9 cellular contexts compared by ENCODE assay signal in genomic region chr12:4288296-4289019, GRCh38. TPM values are rescaled to one million over a fixed set of nuclear protein-coding genes. Genes with fewer than 3 reads are reported as not detected.
DNase-seq lines count a peak whose midpoint lies in the region; ATAC-seq and TF ChIP-seq lines count a peak whose summit lies in the region.
"Had no signal": no experiment of that assay in that cellular context is flagged by ENCODE, and none has a peak within 500 bp of the region (broad histone marks: within the 10 kb centered on the region; RNA-seq: fewer than 3 reads in every experiment).

No MANE protein-coding gene starts in this region.

- DNase-seq in activated CD4-positive, alpha-beta T cell treated with anti-CD3 and anti-CD28 coated beads for 36 hours, result no peak
- no peak for DNase-seq in activated CD4-positive, alpha-beta T cell treated with anti-CD3 and anti-CD28 coated beads, Interleukin-2, amount 50 U/mL, for 4 hours
- DNase-seq in stimulated activated naive CD8-positive, alpha-beta T cell treated with anti-CD3 and anti-CD28 coated beads, Interleukin-15, amount 100 ng/mL, for 72 hours, result peak in 1 of 2 donors; percentile 6
- no peak for DNase-seq in GM13977 (ENCODE audit: low spot score)
- DNase-seq: erythroblast had no signal

- peak overlapping the region; percentile 79 for H3K27ac Mint-ChIP-seq in activated CD4-positive, alpha-beta T cell treated with anti-CD3 and anti-CD28 coated beads for 36 hours
- H3K27ac Mint-ChIP-seq in activated T-helper 17 cell treated with anti-CD3 and anti-CD28 coated beads, Interleukin-2, amount 50 U/mL, for 72 hours, result peak overlapping the region; percentile 84
- peak overlapping the region; percentile 28 to 86 for H3K27ac Mint-ChIP-seq in stimulated activated naive CD8-positive, alpha-beta T cell treated with anti-CD3 and anti-CD28 coated beads, Interleukin-15, amount 100 ng/mL, for 72 hours

- CTCF ChIA-PET in activated CD4-positive, alpha-beta T cell treated with anti-CD3 and anti-CD28 coated beads for 36 hours (lab: Charles Lee), result interaction anchor here (1.3 to 2.1 kb wide), 2 partner anchors 11 to 169 kb away, joined by 3 to 14 read pairs; no protein-coding TSS in a partner anchor

- intact Hi-C loops in activated CD4-positive, alpha-beta T cell treated with anti-CD3 and anti-CD28 coated beads for 36 hours (cut with DNase I, micrococcal nuclease), result no loop called here

- H3K9me3 Mint-ChIP-seq in activated CD4-positive, alpha-beta T cell treated with anti-CD3 and anti-CD28 coated beads for 36 hours (ENCODE audit: low read depth), result no peaks in the 10 kb centered on the region
- H3K9me3 Mint-ChIP-seq in activated T-helper 17 cell treated with anti-CD3 and anti-CD28 coated beads, Interleukin-2, amount 50 U/mL, for 72 hours, result no peaks in the 10 kb centered on the region
- H3K9me3 Mint-ChIP-seq in stimulated activated naive CD8-positive, alpha-beta T cell treated with anti-CD3 and anti-CD28 coated beads, Interleukin-15, amount 100 ng/mL, for 72 hours, result no peaks in the 10 kb centered on the region

- H3K4me3 Mint-ChIP-seq in activated CD4-positive, alpha-beta T cell treated with anti-CD3 and anti-CD28 coated beads for 36 hours, result peak overlapping the region; percentile 30
- H3K4me3 Mint-ChIP-seq in activated T-helper 17 cell treated with anti-CD3 and anti-CD28 coated beads, Interleukin-2, amount 50 U/mL, for 72 hours, result peak overlapping the region; percentile 72
- H3K4me3 Mint-ChIP-seq in stimulated activated naive CD8-positive, alpha-beta T cell treated with anti-CD3 and anti-CD28 coated beads, Interleukin-15, amount 100 ng/mL, for 72 hours, result peak overlapping the region; percentile 3 to 38

- peaks cover 98% of the 10 kb centered on the region for H3K4me1 Mint-ChIP-seq in activated CD4-positive, alpha-beta T cell treated with anti-CD3 and anti-CD28 coated beads for 36 hours
- peaks cover 83% of the 10 kb centered on the region for H3K4me1 Mint-ChIP-seq in activated T-helper 17 cell treated with anti-CD3 and anti-CD28 coated beads, Interleukin-2, amount 50 U/mL, for 72 hours
- H3K4me1 Mint-ChIP-seq in stimulated activated naive CD8-positive, alpha-beta T cell treated with anti-CD3 and anti-CD28 coated beads, Interleukin-15, amount 100 ng/mL, for 72 hours, result peaks cover 100% of the 10 kb centered on the region

- peak overlapping the region; percentile 48 for H3K27ac ChIP-seq in layer of hippocampus (ENCODE audit: low read depth, low read length)

- H3K27me3 Mint-ChIP-seq in activated CD4-positive, alpha-beta T cell treated with anti-CD3 and anti-CD28 coated beads for 36 hours, result no peaks in the 10 kb centered on the region
- H3K27me3 Mint-ChIP-seq in activated T-helper 17 cell treated with anti-CD3 and anti-CD28 coated beads, Interleukin-2, amount 50 U/mL, for 72 hours, result no peaks in the 10 kb centered on the region
- no peaks in the 10 kb centered on the region for H3K27me3 Mint-ChIP-seq in stimulated activated naive CD8-positive, alpha-beta T cell treated with anti-CD3 and anti-CD28 coated beads, Interleukin-15, amount 100 ng/mL, for 72 hours

- ATAC-seq in activated CD4-positive, alpha-beta T cell treated with anti-CD3 and anti-CD28 coated beads for 36 hours, result peak; percentile 13
- no peak for ATAC-seq in activated T-helper 17 cell treated with anti-CD3 and anti-CD28 coated beads, Interleukin-2, amount 50 U/mL, for 72 hours (replicated peaks)
- ATAC-seq in stimulated activated naive CD8-positive, alpha-beta T cell treated with anti-CD3 and anti-CD28 coated beads, Interleukin-15, amount 100 ng/mL, for 72 hours, result peak; percentile 44
- ATAC-seq in GM21723 (IDR thresholded peaks at IDR 0.05; ENCODE audit: unreplicated experiment) (no peak), GM21360 (IDR thresholded peaks at IDR 0.05; ENCODE audit: unreplicated experiment) (no peak)

- peaks cover 94% of the 10 kb centered on the region for H3K36me3 Mint-ChIP-seq in activated CD4-positive, alpha-beta T cell treated with anti-CD3 and anti-CD28 coated beads for 36 hours (ENCODE audit: low read depth)
- peaks cover 100% of the 10 kb centered on the region for H3K36me3 Mint-ChIP-seq in activated T-helper 17 cell treated with anti-CD3 and anti-CD28 coated beads, Interleukin-2, amount 50 U/mL, for 72 hours (ENCODE audit: low read depth)

- no peak for TF ChIP-seq CTCF in GM13977 (IDR thresholded peaks at IDR 0.05; ENCODE audit: extremely low read depth, insufficient read depth, missing control alignments)

- in situ Hi-C loops in GM13977 (cut with MboI; ENCODE audit: low pct_unique_long_range_greater_than_20kb, low sequenced_read_pairs, unreplicated experiment), result loop anchor here (10.0 kb wide), 1 partner anchor 284 kb away; no protein-coding TSS in a partner anchor

- no peaks in the 10 kb centered on the region for H3K27me3 ChIP-seq in layer of hippocampus (ENCODE audit: control insufficient read depth, insufficient read depth, low read length)

- POLR2A ChIA-PET in activated CD4-positive, alpha-beta T cell treated with anti-CD3 and anti-CD28 coated beads for 36 hours (lab: Charles Lee), result interaction anchor here (0.7 to 1.2 kb wide), 2 partner anchors 15 to 172 kb away, joined by 3 to 4 read pairs; partner anchors contain the start of gene CCND2

RNA-seq across cellular contexts. Expression of gene CCND2, which starts 14.9 kb away (rescaled TPM):
- 100 to 1,000 TPM; 357 to 369 TPM for total RNA-seq in activated CD4-positive, alpha-beta T cell treated with anti-CD3 and anti-CD28 coated beads for 36 hours
- total RNA-seq in activated T-helper 17 cell treated with anti-CD3 and anti-CD28 coated beads, Interleukin-2, amount 50 U/mL, for 72 hours, result 100 to 1,000 TPM; 378 to 404 TPM

RNA-seq across cellular contexts. Expression of gene TIGAR, which starts 32.6 kb away (rescaled TPM):
- total RNA-seq in activated CD4-positive, alpha-beta T cell treated with anti-CD3 and anti-CD28 coated beads for 36 hours, result 1 to 10 TPM; 7.1 to 8.4 TPM
- total RNA-seq in activated T-helper 17 cell treated with anti-CD3 and anti-CD28 coated beads, Interleukin-2, amount 50 U/mL, for 72 hours, result 10 to 100 TPM in 1 of 2 donors, 1 to 10 TPM in 1; 6.8 to 12.7 TPM

Comparison
In these comparisons a context has a peak if more than half of its experiments do, and no peak if none do; other contexts are left out.
1. ATAC-seq: peak in activated CD4-positive, alpha-beta T cell treated with anti-CD3 and anti-CD28 coated beads for 36 hours (single experiment) and stimulated activated naive CD8-positive, alpha-beta T cell treated with anti-CD3 and anti-CD28 coated beads, Interleukin-15, amount 100 ng/mL, for 72 hours (single experiment); none in activated T-helper 17 cell treated with anti-CD3 and anti-CD28 coated beads, Interleukin-2, amount 50 U/mL, for 72 hours (single experiment), GM21723 (single experiment) and GM21360 (single experiment).
2. H3K4me3 Mint-ChIP-seq: peak in every context shown above with its lines; median percentile 72 in activated T-helper 17 cell treated with anti-CD3 and anti-CD28 coated beads, Interleukin-2, amount 50 U/mL, for 72 hours; 30 in activated CD4-positive, alpha-beta T cell treated with anti-CD3 and anti-CD28 coated beads for 36 hours; 20 in stimulated activated naive CD8-positive, alpha-beta T cell treated with anti-CD3 and anti-CD28 coated beads, Interleukin-15, amount 100 ng/mL, for 72 hours.
3. Peak in every context shown above with its lines, with median percentiles within 50 percentile points of each other: H3K27ac Mint-ChIP-seq.